ENCODE assay signal across 11 cellular contexts in genomic region chr1:229117664-229118300, GRCh38.
A peak's percentile ranks its signal among the peaks of the same experiment; 100 is the strongest.
DNase-seq lines count a peak whose midpoint lies in the region; ATAC-seq and TF ChIP-seq lines count a peak whose summit lies in the region.
"Had no signal": no experiment of that assay in that cellular context is flagged by ENCODE, and none has a peak within 500 bp of the region (broad histone marks: within the 10 kb centered on the region; RNA-seq: fewer than 3 reads in every experiment).

No MANE protein-coding gene starts in this region.

- no peaks in the 10 kb centered on the region for H3K27me3 Mint-ChIP-seq in activated CD8-positive, alpha-beta T cell treated with anti-CD3 and anti-CD28 coated beads for 36 hours

- WGBS in ovary, 3 donors = 31 to 65% (median 41%) methylated on average over 14 of the region's 14 CpGs

- H3K27me3 ChIP-seq in ovary = no peaks in the 10 kb centered on the region
- H3K27me3 ChIP-seq in brain microvascular endothelial cell (replicated peaks) = no peaks in the 10 kb centered on the region

- intact Hi-C loops in ovary (cut with DNase I) = loop anchor here in 1 of 4 donors (10.0 kb wide), 1 partner anchor 353 kb away; no protein-coding TSS in a partner anchor
- intact Hi-C loops in activated CD8-positive, alpha-beta T cell treated with anti-CD3 and anti-CD28 coated beads for 36 hours (cut with micrococcal nuclease) = no loop called here

- TF ChIP-seq CTCF in ovary (IDR thresholded peaks at IDR 0.05) = no peak
- TF ChIP-seq CTCF in activated CD8-positive, alpha-beta T cell treated with anti-CD3 and anti-CD28 coated beads for 36 hours (IDR thresholded peaks at IDR 0.05) = no peak
- no peak for TF ChIP-seq CTCF in brain microvascular endothelial cell (IDR thresholded peaks at IDR 0.05; ENCODE audit: low read depth, low read length, missing control alignments)

- no peaks in the 10 kb centered on the region for H3K36me3 Mint-ChIP-seq in activated CD8-positive, alpha-beta T cell treated with anti-CD3 and anti-CD28 coated beads for 36 hours (ENCODE audit: low read depth)

- POLR2A ChIA-PET in activated CD8-positive, alpha-beta T cell treated with anti-CD3 and anti-CD28 coated beads for 36 hours (lab: Charles Lee) = interaction anchor here (0.6 kb wide), 1 partner anchor 94 kb away, joined by 3 read pairs; no protein-coding TSS in a partner anchor

- H3K36me3 ChIP-seq in ovary = no peaks in the 10 kb centered on the region
- no peaks in the 10 kb centered on the region for H3K36me3 ChIP-seq in brain microvascular endothelial cell (replicated peaks)

- in situ Hi-C loops in brain microvascular endothelial cell (cut with HindIII; ENCODE audit: low pct_ligation_motif_present, low sequenced_read_pairs) = no loop called here

- H3K4me1 ChIP-seq in ovary (ENCODE audit: insufficient read depth) = peaks cover 6% of the 10 kb centered on the region

- CTCF ChIA-PET in activated CD8-positive, alpha-beta T cell treated with anti-CD3 and anti-CD28 coated beads for 36 hours (lab: Charles Lee) = interaction anchor here (0.9 kb wide), 1 partner anchor 110 kb away, joined by 3 read pairs; no protein-coding TSS in a partner anchor

- no peak overlapping the region for H3K4me3 ChIP-seq in ovary
- no peak overlapping the region for H3K4me3 ChIP-seq in brain microvascular endothelial cell (ENCODE audit: low read depth, low read length)

- no peak for ATAC-seq in activated CD8-positive, alpha-beta T cell treated with anti-CD3 and anti-CD28 coated beads for 36 hours
- no peak for ATAC-seq in GM19463 (IDR thresholded peaks at IDR 0.05; ENCODE audit: unreplicated experiment)

- no peak overlapping the region for H3K4me3 Mint-ChIP-seq in activated CD8-positive, alpha-beta T cell treated with anti-CD3 and anti-CD28 coated beads for 36 hours

- H3K27ac ChIP-seq in ovary (no peak overlapping the region), brain microvascular endothelial cell (no peak overlapping the region)

- no peak for TF ChIP-seq POLR2A in ovary (IDR thresholded peaks at IDR 0.05)

- no peak overlapping the region for H3K27ac Mint-ChIP-seq in activated CD8-positive, alpha-beta T cell treated with anti-CD3 and anti-CD28 coated beads for 36 hours

- no peaks in the 10 kb centered on the region for H3K9me3 Mint-ChIP-seq in activated CD8-positive, alpha-beta T cell treated with anti-CD3 and anti-CD28 coated beads for 36 hours

- no peaks in the 10 kb centered on the region for H3K4me1 Mint-ChIP-seq in activated CD8-positive, alpha-beta T cell treated with anti-CD3 and anti-CD28 coated beads for 36 hours (ENCODE audit: low read depth)

- no peak for TF ChIP-seq EP300 in ovary (IDR thresholded peaks at IDR 0.05)

- no peaks in the 10 kb centered on the region for H3K9me3 ChIP-seq in ovary

- DNase-seq in C1 segment of cervical spinal cord (lab: John Stamatoyannopoulos, UW) (peak in 10 of 14 donors; percentile 13 to 81 (median 57)), NCI-H2029 (lab: John Stamatoyannopoulos, UW) (peak; percentile 56), fibroblast of gingiva (ENCODE audit: low read depth) (peak; percentile 53), ovary (peak; percentile 64 to 86 (median 81)), inferior parietal cortex (ENCODE audit: extremely low spot score) (no peak), brain microvascular endothelial cell (no peak)
- DNase-seq in activated CD8-positive, alpha-beta T cell treated with anti-CD3 and anti-CD28 coated beads for 36 hours = no peak
- DNase-seq: GF-D8; KG1; stimulated activated CD4-positive, alpha-beta T cell treated with anti-CD3 and anti-CD28 coated beads, Interleukin-15, amount 100 ng/mL, for 24 hours had no signal

Comparison
In these comparisons a context has a peak if more than half of its experiments do, and no peak if none do; other contexts are left out.
1. DNase-seq: peak in C1 segment of cervical spinal cord (10 of 14), NCI-H2029 (single experiment), fibroblast of gingiva (single experiment) and ovary (5 of 5); none in inferior parietal cortex (single experiment), activated CD8-positive, alpha-beta T cell treated with anti-CD3 and anti-CD28 coated beads for 36 hours (single experiment) and brain microvascular endothelial cell (single experiment).